In the genomic region with DNA sequence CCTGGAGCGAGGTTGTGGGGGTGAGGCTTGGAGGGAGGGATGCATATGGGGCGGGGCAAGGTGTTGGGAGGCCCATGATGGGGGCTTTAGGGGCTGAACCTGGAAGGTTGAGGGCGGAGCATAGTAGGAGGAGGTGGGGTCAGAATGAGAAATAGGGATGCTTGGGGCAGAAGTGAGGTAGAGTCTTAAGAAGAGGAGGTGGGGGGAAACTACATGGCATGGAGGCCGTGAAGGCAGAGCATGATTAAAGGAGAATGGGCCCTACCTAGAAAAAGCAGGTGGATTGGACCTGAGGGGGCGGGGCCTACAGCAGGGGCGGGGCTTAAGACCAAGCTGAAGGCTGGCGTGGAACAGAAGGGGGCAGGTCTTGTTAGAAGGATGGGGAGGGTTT, we compare ENCODE assay signal across 8 cellular contexts. TPM values are rescaled to one million over a fixed set of nuclear protein-coding genes. Genes with fewer than 3 reads are reported as not detected.
DNase-seq lines count a peak whose midpoint lies in the region; ATAC-seq and TF ChIP-seq lines count a peak whose summit lies in the region.

No MANE protein-coding gene starts in this region.

- H3K4me1 ChIP-seq in KMS-11 (ENCODE audit: low read depth, poor library complexity, severe bottlenecking), result peaks cover 15% of the 10 kb centered on the region
- peaks cover 0 to 17% (median 9%) of the 10 kb centered on the region in 4 donors for H3K4me1 ChIP-seq in sigmoid colon

- no peak for TF ChIP-seq EP300 in sigmoid colon (IDR thresholded peaks at IDR 0.05)

- intact Hi-C loops in activated CD4-positive, alpha-beta T cell treated with anti-CD3 and anti-CD28 coated beads, Interleukin-2, amount 10 ng/mL, durations not matched to agents 24 days and 14 days (cut with micrococcal nuclease), result no loop called here
- intact Hi-C loops in sigmoid colon (cut with DNase I), result loop anchor here (2.0 to 5.0 kb wide), 2 partner anchors 100 to 425 kb away; partner anchors contain the start of genes EMC10 and GARIN5A

- H3K4me2 ChIP-seq in KMS-11, result 0 out of 2 replicates have a peak overlapping the region, but pooled peaks have one; percentile 18

- H3K9ac ChIP-seq in KMS-11, result no peak overlapping the region

- no peak overlapping the region for H3K27ac ChIP-seq in KMS-11
- H3K27ac ChIP-seq in sigmoid colon, result peak overlapping the region; percentile 92 to 100 (median 99)

- H3K4me1 Mint-ChIP-seq in activated CD4-positive, alpha-beta T cell treated with anti-CD3 and anti-CD28 coated beads, Interleukin-2, amount 10 ng/mL, durations not matched to agents 24 days and 14 days, result peaks cover 16% of the 10 kb centered on the region

- H3K27ac Mint-ChIP-seq in activated CD4-positive, alpha-beta T cell treated with anti-CD3 and anti-CD28 coated beads, Interleukin-2, amount 10 ng/mL, durations not matched to agents 24 days and 14 days, result peak overlapping the region; percentile 85

- H3K36me3 ChIP-seq in KMS-11 (ENCODE audit: insufficient read depth), result peaks cover 3% of the 10 kb centered on the region; the same call in 1 of the 2 replicates
- H3K36me3 ChIP-seq in sigmoid colon, result peaks cover 27 to 48% (median 47%) of the 10 kb centered on the region in 4 donors

- H3K9me3 ChIP-seq in sigmoid colon, result no peaks in the 10 kb centered on the region

- H2AFZ ChIP-seq in KMS-11 (ENCODE audit: low read depth), result no peak overlapping the region

- peak overlapping the region; percentile 16 for H3K4me3 ChIP-seq in GM12875 (ENCODE audit: low read depth, low read length)
- H3K4me3 ChIP-seq in KMS-11 (IDR thresholded peaks at IDR 0.05; ENCODE audit: insufficient read depth, low read depth, low read length), result no peak overlapping the region
- peak overlapping the region; percentile 65 to 99 (median 93) for H3K4me3 ChIP-seq in sigmoid colon

- H3K27me3 Mint-ChIP-seq in activated CD4-positive, alpha-beta T cell treated with anti-CD3 and anti-CD28 coated beads, Interleukin-2, amount 10 ng/mL, durations not matched to agents 24 days and 14 days, result no peaks in the 10 kb centered on the region

- 44 to 55% methylated on average over 7 of the region's 7 CpGs for WGBS in sigmoid colon, 2 donors

- peak; percentile 84 for DNase-seq in activated CD4-positive, alpha-beta T cell treated with anti-CD3 and anti-CD28 coated beads, Interleukin-2, amount 10 ng/mL, durations not matched to agents 24 days and 14 days
- peak; percentile 90 to 93 for DNase-seq in erythroblast (lab: John Stamatoyannopoulos, UW)
- peak; percentile 67 for DNase-seq in sigmoid colon

- H3K27me3 ChIP-seq in KMS-11 (ENCODE audit: insufficient read depth, low read depth) (peaks cover 18% of the 10 kb centered on the region), sigmoid colon (no peaks in the 10 kb centered on the region)

- H3K79me2 ChIP-seq in KMS-11 (ENCODE audit: insufficient read depth, low read depth), result no peaks in the 10 kb centered on the region

- peak overlapping the region; percentile 97 for H3K4me3 Mint-ChIP-seq in activated CD4-positive, alpha-beta T cell treated with anti-CD3 and anti-CD28 coated beads, Interleukin-2, amount 10 ng/mL, durations not matched to agents 24 days and 14 days

- no peaks in the 10 kb centered on the region for H4K20me1 ChIP-seq in KMS-11 (ENCODE audit: insufficient read depth)

- ATAC-seq in GM21526 (IDR thresholded peaks at IDR 0.05; ENCODE audit: low FRiP score, unreplicated experiment) (no peak), HG03460 (IDR thresholded peaks at IDR 0.05; ENCODE audit: unreplicated experiment) (no peak)
- no peak for ATAC-seq in activated CD4-positive, CD25-positive, alpha-beta regulatory T cell treated with anti-CD3 and anti-CD28 coated beads, Interleukin-2, amount 50 U/mL, for 24 hours

- TF ChIP-seq POLR2A in erythroblast (IDR thresholded peaks at IDR 0.05; ENCODE audit: low read length), result no peak
- TF ChIP-seq POLR2A in sigmoid colon (IDR thresholded peaks at IDR 0.05), result no peak

- TF ChIP-seq CTCF in GM12875 (IDR thresholded peaks at IDR 0.05; ENCODE audit: borderline replicate concordance, insufficient read depth, low read depth, low read length) (no peak), KMS-11 (conservative IDR thresholded peaks at IDR 0.05; ENCODE audit: low read depth, low read length) (no peak), sigmoid colon (IDR thresholded peaks at IDR 0.05) (no peak)

- peaks cover 40% of the 10 kb centered on the region for H3K36me3 Mint-ChIP-seq in activated CD4-positive, alpha-beta T cell treated with anti-CD3 and anti-CD28 coated beads, Interleukin-2, amount 10 ng/mL, durations not matched to agents 24 days and 14 days (ENCODE audit: low read depth)

- no peaks in the 10 kb centered on the region for H3K9me3 Mint-ChIP-seq in activated CD4-positive, alpha-beta T cell treated with anti-CD3 and anti-CD28 coated beads, Interleukin-2, amount 10 ng/mL, durations not matched to agents 24 days and 14 days

RNA-seq across cellular contexts. Expression of gene NR1H2, which starts 0.8 kb away (rescaled TPM):
- total RNA-seq in activated CD4-positive, alpha-beta T cell treated with anti-CD3 and anti-CD28 coated beads, Interleukin-2, amount 10 ng/mL, durations not matched to agents 24 days and 14 days, result 81.4 and 84.7 TPM in 2 replicates
- total RNA-seq in sigmoid colon, result 100 to 1,000 TPM in 3 of 4 donors, 10 to 100 TPM in 1; 92.5 to 143 (median 109) TPM
- polyA plus RNA-seq in sigmoid colon, result 10 to 100 TPM; 58.9 to 72.8 (median 65.4) TPM

RNA-seq across cellular contexts. Expression of gene POLD1, which starts 7.1 kb away (rescaled TPM):
- 188 and 204 TPM in 2 replicates for total RNA-seq in activated CD4-positive, alpha-beta T cell treated with anti-CD3 and anti-CD28 coated beads, Interleukin-2, amount 10 ng/mL, durations not matched to agents 24 days and 14 days
- 10 to 100 TPM in 3 of 4 donors, 1 to 10 TPM in 1; 9.6 to 20.5 (median 10.0) TPM for total RNA-seq in sigmoid colon
- polyA plus RNA-seq in sigmoid colon, result 10 to 100 TPM; 10.8 to 44.2 (median 19.0) TPM

RNA-seq across cellular contexts. Expression of gene NAPSA, which starts 11.6 kb away (rescaled TPM):
- 13.6 and 18.0 TPM in 2 replicates for total RNA-seq in activated CD4-positive, alpha-beta T cell treated with anti-CD3 and anti-CD28 coated beads, Interleukin-2, amount 10 ng/mL, durations not matched to agents 24 days and 14 days
- total RNA-seq in sigmoid colon, result under 1 TPM in 2 of 4 donors, not detected in 2; 0.55 to 0.95 TPM
- 1 to 10 TPM in 2 of 3 donors, under 1 TPM in 1; 0.69 to 2.4 (median 2.0) TPM for polyA plus RNA-seq in sigmoid colon

RNA-seq across cellular contexts. Expression of gene SPIB, which starts 41.7 kb away (rescaled TPM):
- total RNA-seq in activated CD4-positive, alpha-beta T cell treated with anti-CD3 and anti-CD28 coated beads, Interleukin-2, amount 10 ng/mL, durations not matched to agents 24 days and 14 days, result 0.91 and 1.6 TPM in 2 replicates
- total RNA-seq in sigmoid colon, result 1 to 10 TPM in 1 of 4 donors, not detected in 3; 3.0 TPM
- polyA plus RNA-seq in sigmoid colon, result 10 to 100 TPM; 22.8 to 58.1 (median 44.6) TPM

RNA-seq across cellular contexts. Expression of gene KCNC3, which starts 47.9 kb away (rescaled TPM):
- 20.3 TPM in 2 replicates for total RNA-seq in activated CD4-positive, alpha-beta T cell treated with anti-CD3 and anti-CD28 coated beads, Interleukin-2, amount 10 ng/mL, durations not matched to agents 24 days and 14 days
- under 1 TPM in 2 of 4 donors, not detected in 2; 0.36 to 0.83 TPM for total RNA-seq in sigmoid colon
- polyA plus RNA-seq in sigmoid colon, result 1 to 10 TPM in 1 of 3 donors, under 1 TPM in 1, not detected in 1; 0.92 to 1.6 TPM
